In the genomic region with DNA sequence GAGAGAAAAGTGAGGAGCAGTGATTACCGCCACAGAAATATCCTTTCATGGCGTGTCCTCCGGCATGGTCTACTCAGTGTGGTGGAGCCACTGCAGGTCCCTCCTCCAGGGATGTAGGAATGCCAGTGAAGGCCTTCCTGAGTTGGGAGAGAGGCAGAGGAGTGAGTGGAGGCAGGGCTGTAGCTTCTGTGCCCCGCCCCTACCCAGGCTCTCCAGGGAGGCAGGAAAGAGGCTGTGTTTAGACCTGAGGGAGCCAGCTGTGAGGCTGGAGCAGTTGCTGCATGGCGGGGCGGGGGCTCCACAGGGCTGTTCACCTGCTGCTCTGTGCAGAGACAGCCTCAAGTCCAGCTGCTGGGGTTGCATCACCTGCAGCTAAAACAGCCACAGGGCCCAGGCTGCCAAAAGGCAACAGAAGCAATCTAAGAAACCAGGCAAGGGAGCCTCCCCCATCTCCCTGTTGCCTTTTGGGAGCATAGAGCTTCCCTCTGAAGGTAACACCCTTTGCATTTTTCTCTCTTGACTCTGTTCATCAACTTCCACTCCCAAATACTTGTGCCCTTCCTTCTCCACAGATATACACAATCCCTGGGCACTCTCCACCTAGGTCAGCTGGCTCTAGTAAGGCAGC, we compare ENCODE assay signal across 8 cellular contexts. TPM values are rescaled to one million over a fixed set of nuclear protein-coding genes. Genes with fewer than 3 reads are reported as not detected.
DNase-seq lines count a peak whose midpoint lies in the region; ATAC-seq and TF ChIP-seq lines count a peak whose summit lies in the region.
"Had no signal": no experiment of that assay in that cellular context is flagged by ENCODE, and none has a peak within 500 bp of the region (broad histone marks: within the 10 kb centered on the region; RNA-seq: fewer than 3 reads in every experiment).

No MANE protein-coding gene starts in this region.

- no peaks in the 10 kb centered on the region for H3K36me3 ChIP-seq in BLaER1 treated with 17β-estradiol and CSF1 and Interleukin-3, amounts not matched to agents 10 nM and 100 nM

- peaks cover 49 to 65% (median 56%) of the 10 kb centered on the region in 10 experiments for H3K4me1 ChIP-seq in BLaER1 treated with 17β-estradiol and CSF1 and Interleukin-3, amounts not matched to agents 10 nM and 100 nM

- peak overlapping the region; percentile 33 to 83 (median 56); a peak in 21 of 22 replicates for H3K4me2 ChIP-seq in BLaER1 treated with 17β-estradiol and CSF1 and Interleukin-3, amounts not matched to agents 10 nM and 100 nM

- ATAC-seq in HG02763 (IDR thresholded peaks at IDR 0.05; ENCODE audit: unreplicated experiment): no peak

- DNase-seq in NCI-H146 (lab: John Stamatoyannopoulos, UW) (peak; percentile 96), glutamatergic neuron (peak; percentile 75)
- no peak for DNase-seq in activated CD4-positive, alpha-beta T cell treated with anti-CD3 and anti-CD28 coated beads, Interleukin-2, amount 50 U/mL, for 48 hours
- DNase-seq in activated effector memory CD4-positive, alpha-beta T cell treated with Interleukin-2 at 50 U/mL for 16 hours: no peak
- DNase-seq: activated T-cell treated with anti-CD3 and anti-CD28 coated beads, Interleukin-2, amount 50 U/mL, for 72 hours had no signal

- H3K9me3 Mint-ChIP-seq in glutamatergic neuron (ENCODE audit: unreplicated experiment): no peaks in the 10 kb centered on the region
- H3K9me3 Mint-ChIP-seq: activated T-cell treated with anti-CD3 and anti-CD28 coated beads, Interleukin-2, amount 50 U/mL, for 72 hours; stimulated activated memory B cell treated with anti-CD40 and anti-IgM and Interleukin-4, amounts not matched to agents 10 μg/mL and 1 μg/mL and 100 μg/mL, for 72 hours had no signal

- H3K4me3 ChIP-seq in BLaER1 treated with 17β-estradiol and CSF1 and Interleukin-3, amounts not matched to agents 10 nM and 100 nM: no peak overlapping the region; a peak in 1 of 20 replicates

- no peaks in the 10 kb centered on the region for H4K20me1 ChIP-seq in BLaER1 treated with 17β-estradiol and CSF1 and Interleukin-3, amounts not matched to agents 10 nM and 100 nM

- peak overlapping the region; percentile 53 for H3K27ac Mint-ChIP-seq in glutamatergic neuron (ENCODE audit: unreplicated experiment)
- H3K27ac Mint-ChIP-seq: activated T-cell treated with anti-CD3 and anti-CD28 coated beads, Interleukin-2, amount 50 U/mL, for 72 hours; stimulated activated memory B cell treated with anti-CD40 and anti-IgM and Interleukin-4, amounts not matched to agents 10 μg/mL and 1 μg/mL and 100 μg/mL, for 72 hours had no signal

- no peaks in the 10 kb centered on the region for H3K9me3 ChIP-seq in BLaER1 treated with 17β-estradiol and CSF1 and Interleukin-3, amounts not matched to agents 10 nM and 100 nM (replicated peaks in 1 of 11)

- peak overlapping the region in 7 of 11 experiments; percentile 0 to 50 (median 28); a peak in 5 of 22 replicates for H3K9ac ChIP-seq in BLaER1 treated with 17β-estradiol and CSF1 and Interleukin-3, amounts not matched to agents 10 nM and 100 nM

- H3K36me3 Mint-ChIP-seq in glutamatergic neuron (ENCODE audit: unreplicated experiment): no peaks in the 10 kb centered on the region
- H3K36me3 Mint-ChIP-seq: stimulated activated memory B cell treated with anti-CD40 and anti-IgM and Interleukin-4, amounts not matched to agents 10 μg/mL and 1 μg/mL and 100 μg/mL, for 72 hours had no signal

- TF ChIP-seq CTCF in glutamatergic neuron (IDR thresholded peaks at IDR 0.05; ENCODE audit: partially characterized antibody, unreplicated experiment): no peak

- H3K4me3 Mint-ChIP-seq in glutamatergic neuron (ENCODE audit: unreplicated experiment): peak overlapping the region; percentile 59
- H3K4me3 Mint-ChIP-seq: activated T-cell treated with anti-CD3 and anti-CD28 coated beads, Interleukin-2, amount 50 U/mL, for 72 hours; stimulated activated memory B cell treated with anti-CD40 and anti-IgM and Interleukin-4, amounts not matched to agents 10 μg/mL and 1 μg/mL and 100 μg/mL, for 72 hours had no signal

- H3K27ac ChIP-seq in BLaER1 treated with 17β-estradiol and CSF1 and Interleukin-3, amounts not matched to agents 10 nM and 100 nM: peak overlapping the region in 4 of 11 experiments; percentile 21 to 45 (median 29); a peak in 7 of 22 replicates

- H3K27me3 ChIP-seq in BLaER1 treated with 17β-estradiol and CSF1 and Interleukin-3, amounts not matched to agents 10 nM and 100 nM: no peaks in the 10 kb centered on the region

- peaks cover 11% of the 10 kb centered on the region for H3K4me1 Mint-ChIP-seq in glutamatergic neuron (ENCODE audit: low read depth, unreplicated experiment)

- peaks cover 3% of the 10 kb centered on the region for H3K27me3 Mint-ChIP-seq in glutamatergic neuron (ENCODE audit: unreplicated experiment)
- H3K27me3 Mint-ChIP-seq: stimulated activated memory B cell treated with anti-CD40 and anti-IgM and Interleukin-4, amounts not matched to agents 10 μg/mL and 1 μg/mL and 100 μg/mL, for 72 hours had no signal

RNA-seq across cellular contexts. Expression of a gene that starts 0.8 kb away (rescaled TPM):
- not detected for total RNA-seq in glutamatergic neuron (ENCODE audit: unreplicated experiment)

RNA-seq across cellular contexts. Expression of a gene that starts 6.7 kb away (rescaled TPM):
- total RNA-seq in glutamatergic neuron (ENCODE audit: unreplicated experiment): 94.2 TPM

RNA-seq across cellular contexts. Expression of a gene that starts 25.4 kb away (rescaled TPM):
- 26.2 TPM for total RNA-seq in glutamatergic neuron (ENCODE audit: unreplicated experiment)

RNA-seq across cellular contexts. Expression of a gene that starts 27.0 kb away (rescaled TPM):
- 14.9 TPM for total RNA-seq in glutamatergic neuron (ENCODE audit: unreplicated experiment)

RNA-seq across cellular contexts. Expression of a gene that starts 55.1 kb away (rescaled TPM):
- total RNA-seq in glutamatergic neuron (ENCODE audit: unreplicated experiment): 1.4 TPM

Comparison
In these comparisons a context has a peak if more than half of its experiments do, and no peak if none do; other contexts are left out.
1. DNase-seq: peak in NCI-H146 (single experiment) and glutamatergic neuron (single experiment); none in activated CD4-positive, alpha-beta T cell treated with anti-CD3 and anti-CD28 coated beads, Interleukin-2, amount 50 U/mL, for 48 hours (0 of 2) and activated effector memory CD4-positive, alpha-beta T cell treated with Interleukin-2 at 50 U/mL for 16 hours (single experiment).